ENCODE assay signal across 20 cellular contexts in genomic region chr13:108409735-108410134, GRCh38.
A peak's percentile ranks its signal among the peaks of the same experiment; 100 is the strongest.
DNase-seq lines count a peak whose midpoint lies in the region; ATAC-seq and TF ChIP-seq lines count a peak whose summit lies in the region.
"Had no signal": no experiment of that assay in that cellular context is flagged by ENCODE, and none has a peak within 500 bp of the region (broad histone marks: within the 10 kb centered on the region; RNA-seq: fewer than 3 reads in every experiment).

No MANE protein-coding gene starts in this region.

- peaks cover 2% of the 10 kb centered on the region for H3K36me3 Mint-ChIP-seq in activated CD4-positive, alpha-beta T cell treated with anti-CD3 and anti-CD28 coated beads, Interleukin-2, amount 10 ng/mL, durations not matched to agents 7 days and 5 days (ENCODE audit: low read depth)
- H3K36me3 Mint-ChIP-seq in CD8-positive, alpha-beta T cell, result no peaks in the 10 kb centered on the region
- peaks cover 1% of the 10 kb centered on the region for H3K36me3 Mint-ChIP-seq in T-helper 2 cell treated with Interferon-gamma antibody and Interleukin-4, amounts not matched to agents 5 μg/mL and 100 μg/mL, for 36 hours (ENCODE audit: low read depth)
- H3K36me3 Mint-ChIP-seq in naive thymus-derived CD4-positive, alpha-beta T cell, result peaks cover 0 to 10% (median 4%) of the 10 kb centered on the region in 5 donors

- no peak overlapping the region for H2AFZ ChIP-seq in SK-N-SH (ENCODE audit: low read depth)

- peak overlapping the region; percentile 78 for H3K27ac Mint-ChIP-seq in activated CD4-positive, alpha-beta T cell treated with anti-CD3 and anti-CD28 coated beads, Interleukin-2, amount 10 ng/mL, durations not matched to agents 7 days and 5 days
- peak overlapping the region; percentile 67 for H3K27ac Mint-ChIP-seq in CD8-positive, alpha-beta T cell
- H3K27ac Mint-ChIP-seq in T-helper 2 cell treated with Interferon-gamma antibody and Interleukin-4, amounts not matched to agents 5 μg/mL and 100 μg/mL, for 36 hours, result peak overlapping the region; percentile 5
- peak overlapping the region in 8 of 9 donors; percentile 79 to 95 (median 88) for H3K27ac Mint-ChIP-seq in naive thymus-derived CD4-positive, alpha-beta T cell

- H3K79me2 ChIP-seq in SK-N-SH (ENCODE audit: insufficient read depth), result no peaks in the 10 kb centered on the region

- H3K27me3 ChIP-seq in CD8-positive, alpha-beta T cell (ENCODE audit: insufficient read depth, low read length), result no peaks in the 10 kb centered on the region
- H3K27me3 ChIP-seq in naive thymus-derived CD4-positive, alpha-beta T cell (ENCODE audit: control insufficient read depth in 2 of 2, insufficient read depth in 2 of 2, low read length in 2 of 2), result no peaks in the 10 kb centered on the region
- no peaks in the 10 kb centered on the region for H3K27me3 ChIP-seq in SK-N-SH (ENCODE audit: insufficient read depth)
- H3K27me3 ChIP-seq: BLaER1 treated with 17β-estradiol and CSF1 and Interleukin-3, amounts not matched to agents 10 nM and 100 nM had no signal

- TF ChIP-seq CTCF in CD8-positive, alpha-beta T cell (IDR thresholded peaks at IDR 0.05), result no peak
- no peak for TF ChIP-seq CTCF in SK-N-SH (IDR thresholded peaks at IDR 0.05)

- no peak for TF ChIP-seq RAD21 in SK-N-SH (IDR thresholded peaks at IDR 0.05; ENCODE audit: low read length)

- ATAC-seq in CD8-positive, alpha-beta T cell, result no peak
- ATAC-seq in naive thymus-derived CD4-positive, alpha-beta T cell, result peak; percentile 38
- ATAC-seq in HG02798 (IDR thresholded peaks at IDR 0.05; ENCODE audit: poor library complexity, unreplicated experiment), result no peak
- ATAC-seq: Right ventricle myocardium inferior had no signal

- H3K9me2 ChIP-seq in SK-N-SH, result no peaks in the 10 kb centered on the region

- H3K9me3 Mint-ChIP-seq in activated CD4-positive, alpha-beta T cell treated with anti-CD3 and anti-CD28 coated beads, Interleukin-2, amount 10 ng/mL, durations not matched to agents 7 days and 5 days, result peaks cover 6% of the 10 kb centered on the region
- H3K9me3 Mint-ChIP-seq in CD8-positive, alpha-beta T cell, result peaks cover 7% of the 10 kb centered on the region
- peaks cover 11% of the 10 kb centered on the region for H3K9me3 Mint-ChIP-seq in T-helper 2 cell treated with Interferon-gamma antibody and Interleukin-4, amounts not matched to agents 5 μg/mL and 100 μg/mL, for 36 hours
- peaks cover 0 to 15% (median 5%) of the 10 kb centered on the region in 11 donors for H3K9me3 Mint-ChIP-seq in naive thymus-derived CD4-positive, alpha-beta T cell

- peaks cover 49% of the 10 kb centered on the region for H3K4me1 Mint-ChIP-seq in activated CD4-positive, alpha-beta T cell treated with anti-CD3 and anti-CD28 coated beads, Interleukin-2, amount 10 ng/mL, durations not matched to agents 7 days and 5 days
- H3K4me1 Mint-ChIP-seq in CD8-positive, alpha-beta T cell (ENCODE audit: low read depth), result peaks cover 49% of the 10 kb centered on the region
- peaks cover 37% of the 10 kb centered on the region for H3K4me1 Mint-ChIP-seq in T-helper 2 cell treated with Interferon-gamma antibody and Interleukin-4, amounts not matched to agents 5 μg/mL and 100 μg/mL, for 36 hours (ENCODE audit: low read depth)
- H3K4me1 Mint-ChIP-seq in naive thymus-derived CD4-positive, alpha-beta T cell, result peaks cover 20 to 82% (median 74%) of the 10 kb centered on the region in 7 donors

- no peak for TF ChIP-seq EP300 in SK-N-SH (IDR thresholded peaks at IDR 0.05; ENCODE audit: borderline replicate concordance in 1 of 2, low read depth in 1 of 2, low read length in 1 of 2)

- H3K9ac ChIP-seq in SK-N-SH, result no peak overlapping the region
- H3K9ac ChIP-seq: BLaER1 treated with 17β-estradiol and CSF1 and Interleukin-3, amounts not matched to agents 10 nM and 100 nM had no signal

- POLR2A ChIA-PET in activated CD4-positive, alpha-beta T cell treated with anti-CD3 and anti-CD28 coated beads, Interleukin-2, amount 10 ng/mL, durations not matched to agents 7 days and 5 days (lab: Charles Lee), result no interaction called here
- POLR2A ChIA-PET in CD8-positive, alpha-beta T cell (lab: Charles Lee), result no interaction called here
- POLR2A ChIA-PET in naive thymus-derived CD4-positive, alpha-beta T cell (lab: Charles Lee), result interaction anchor here (0.7 to 1.1 kb wide), 3 partner anchors 13 to 193 kb away, joined by 3 read pairs; no protein-coding TSS in a partner anchor
- POLR2A ChIA-PET in SK-N-SH (lab: Yijun Ruan, JAX), result no interaction called here

- no peaks in the 10 kb centered on the region for H3F3A ChIP-seq in SK-N-SH (replicated peaks; ENCODE audit: insufficient read depth)

- CTCF ChIA-PET in activated CD4-positive, alpha-beta T cell treated with anti-CD3 and anti-CD28 coated beads, Interleukin-2, amount 10 ng/mL, durations not matched to agents 7 days and 5 days (lab: Charles Lee), result no interaction called here
- CTCF ChIA-PET in CD8-positive, alpha-beta T cell (lab: Charles Lee), result no interaction called here
- CTCF ChIA-PET in naive thymus-derived CD4-positive, alpha-beta T cell (lab: Charles Lee), result interaction anchor here (0.7 kb wide), 1 partner anchor 118 kb away, joined by 3 read pairs; no protein-coding TSS in a partner anchor
- CTCF ChIA-PET in SK-N-SH (lab: Yijun Ruan, JAX), result no interaction called here

- DNase-seq in activated CD4-positive, alpha-beta T cell treated with anti-CD3 and anti-CD28 coated beads, Interleukin-2, amount 10 ng/mL, durations not matched to agents 7 days and 5 days, result no peak
- no peak for DNase-seq in activated CD4-positive, alpha-beta T cell treated with anti-CD3 and anti-CD28 coated beads for 4 hours
- DNase-seq in CD8-positive, alpha-beta T cell, result no peak
- no peak for DNase-seq in T-helper 2 cell treated with Interferon-gamma antibody and Interleukin-4, amounts not matched to agents 5 μg/mL and 100 μg/mL, for 36 hours (ENCODE audit: low spot score)
- peak in 6 of 9 donors; percentile 16 to 58 (median 27) for DNase-seq in naive thymus-derived CD4-positive, alpha-beta T cell
- no peak for DNase-seq in germinal center (ENCODE audit: low spot score)
- DNase-seq in SK-N-SH, result no peak
- DNase-seq: 8988T, EL, GF-D8, H7, Kasumi-1, NCI-H1694, NCI-H2081, NCI-H2171 treated with DMSO at 0.1 percent for 48 hours, NCI-H526 treated with DMSO at 0.1 percent for 48 hours had no signal

- H3K9me3 ChIP-seq in CD8-positive, alpha-beta T cell (ENCODE audit: low read length), result no peaks in the 10 kb centered on the region
- no peaks in the 10 kb centered on the region for H3K9me3 ChIP-seq in naive thymus-derived CD4-positive, alpha-beta T cell (ENCODE audit: control insufficient read depth in 2 of 3, low read length in 3 of 3)
- no peaks in the 10 kb centered on the region for H3K9me3 ChIP-seq in SK-N-SH
- H3K9me3 ChIP-seq: SJSA1 had no signal

- H4K20me1 ChIP-seq in SK-N-SH (ENCODE audit: insufficient read depth), result no peaks in the 10 kb centered on the region
- H4K20me1 ChIP-seq: BLaER1 treated with 17β-estradiol and CSF1 and Interleukin-3, amounts not matched to agents 10 nM and 100 nM had no signal

- peak overlapping the region; percentile 30 for H3K4me3 Mint-ChIP-seq in activated CD4-positive, alpha-beta T cell treated with anti-CD3 and anti-CD28 coated beads, Interleukin-2, amount 10 ng/mL, durations not matched to agents 7 days and 5 days
- H3K4me3 Mint-ChIP-seq in CD8-positive, alpha-beta T cell, result no peak overlapping the region
- peak overlapping the region; percentile 33 for H3K4me3 Mint-ChIP-seq in T-helper 2 cell treated with Interferon-gamma antibody and Interleukin-4, amounts not matched to agents 5 μg/mL and 100 μg/mL, for 36 hours
- peak overlapping the region; percentile 11 to 87 (median 65) for H3K4me3 Mint-ChIP-seq in naive thymus-derived CD4-positive, alpha-beta T cell

- H3K27me3 Mint-ChIP-seq in activated CD4-positive, alpha-beta T cell treated with anti-CD3 and anti-CD28 coated beads, Interleukin-2, amount 10 ng/mL, durations not matched to agents 7 days and 5 days, result no peaks in the 10 kb centered on the region
- no peaks in the 10 kb centered on the region for H3K27me3 Mint-ChIP-seq in CD8-positive, alpha-beta T cell (ENCODE audit: low read depth)
- H3K27me3 Mint-ChIP-seq in T-helper 2 cell treated with Interferon-gamma antibody and Interleukin-4, amounts not matched to agents 5 μg/mL and 100 μg/mL, for 36 hours (ENCODE audit: low read depth), result no peaks in the 10 kb centered on the region
- H3K27me3 Mint-ChIP-seq in naive thymus-derived CD4-positive, alpha-beta T cell, result no peaks in the 10 kb centered on the region

- H3K4me2 ChIP-seq in SK-N-SH, result no peak overlapping the region
- H3K4me2 ChIP-seq: BLaER1 treated with 17β-estradiol and CSF1 and Interleukin-3, amounts not matched to agents 10 nM and 100 nM had no signal

- peaks cover 40% of the 10 kb centered on the region for H3K4me1 ChIP-seq in CD8-positive, alpha-beta T cell (ENCODE audit: insufficient read depth, low read length)
- peaks cover 36 to 38% of the 10 kb centered on the region in 2 donors for H3K4me1 ChIP-seq in naive thymus-derived CD4-positive, alpha-beta T cell (ENCODE audit: control insufficient read depth in 2 of 2, insufficient read depth in 2 of 2, low read length in 2 of 2)
- H3K4me1 ChIP-seq in SK-N-SH (ENCODE audit: control insufficient read depth in 1 of 2, insufficient read depth in 2 of 2, low read depth in 1 of 2, low read length in 1 of 2), result no peaks in the 10 kb centered on the region
- H3K4me1 ChIP-seq: SJSA1 had no signal

- intact Hi-C loops in CD8-positive, alpha-beta T cell (cut with DNase I, micrococcal nuclease), result no loop called here
- intact Hi-C loops in naive thymus-derived CD4-positive, alpha-beta T cell (cut with micrococcal nuclease), result loop anchor here (1.0 to 5.0 kb wide), 5 partner anchors 15 to 192 kb away; partner anchors contain the start of genes ABHD13 (in 1 of the 2) and LIG4 (in 1 of the 2)

- no peak overlapping the region for H3K27ac ChIP-seq in CD8-positive, alpha-beta T cell (ENCODE audit: low read depth, low read length)
- H3K27ac ChIP-seq in naive thymus-derived CD4-positive, alpha-beta T cell (ENCODE audit: low read depth, low read length), result peak overlapping the region; percentile 42
- no peak overlapping the region for H3K27ac ChIP-seq in SK-N-SH (ENCODE audit: low read depth in 2 of 2, low read length in 1 of 2)
- H3K27ac ChIP-seq: BLaER1 treated with 17β-estradiol and CSF1 and Interleukin-3, amounts not matched to agents 10 nM and 100 nM; SJSA1 had no signal

- no peak overlapping the region for H3K4me3 ChIP-seq in CD8-positive, alpha-beta T cell (ENCODE audit: low read depth, low read length)
- no peak overlapping the region for H3K4me3 ChIP-seq in naive thymus-derived CD4-positive, alpha-beta T cell (ENCODE audit: low read length)
- H3K4me3 ChIP-seq in SK-N-SH (ENCODE audit: low read depth in 2 of 2, low read length in 1 of 2), result no peak overlapping the region
- H3K4me3 ChIP-seq: BLaER1 treated with 17β-estradiol and CSF1 and Interleukin-3, amounts not matched to agents 10 nM and 100 nM; SJSA1 had no signal

- no peaks in the 10 kb centered on the region for H3K36me3 ChIP-seq in CD8-positive, alpha-beta T cell (ENCODE audit: insufficient read depth, low read length)
- no peaks in the 10 kb centered on the region for H3K36me3 ChIP-seq in naive thymus-derived CD4-positive, alpha-beta T cell (ENCODE audit: control insufficient read depth in 2 of 3, insufficient read depth in 3 of 3, low read length in 3 of 3)
- no peaks in the 10 kb centered on the region for H3K36me3 ChIP-seq in SK-N-SH (replicated peaks in 1 of 2; ENCODE audit: control insufficient read depth in 1 of 2, insufficient read depth in 2 of 2, low read length in 1 of 2)
- H3K36me3 ChIP-seq: BLaER1 treated with 17β-estradiol and CSF1 and Interleukin-3, amounts not matched to agents 10 nM and 100 nM; SJSA1 had no signal

Comparison
In these comparisons a context has a peak if more than half of its experiments do, and no peak if none do; other contexts are left out.
1. DNase-seq: peak in naive thymus-derived CD4-positive, alpha-beta T cell (6 of 9); none in activated CD4-positive, alpha-beta T cell treated with anti-CD3 and anti-CD28 coated beads, Interleukin-2, amount 10 ng/mL, durations not matched to agents 7 days and 5 days (single experiment), activated CD4-positive, alpha-beta T cell treated with anti-CD3 and anti-CD28 coated beads for 4 hours (0 of 2), CD8-positive, alpha-beta T cell (0 of 7), T-helper 2 cell treated with Interferon-gamma antibody and Interleukin-4, amounts not matched to agents 5 μg/mL and 100 μg/mL, for 36 hours (single experiment), germinal center (single experiment) and SK-N-SH (single experiment).
2. H3K27ac Mint-ChIP-seq: peak in every context shown above with its lines; median percentile 88 in naive thymus-derived CD4-positive, alpha-beta T cell; 78 in activated CD4-positive, alpha-beta T cell treated with anti-CD3 and anti-CD28 coated beads, Interleukin-2, amount 10 ng/mL, durations not matched to agents 7 days and 5 days; 67 in CD8-positive, alpha-beta T cell; 5 in T-helper 2 cell treated with Interferon-gamma antibody and Interleukin-4, amounts not matched to agents 5 μg/mL and 100 μg/mL, for 36 hours.
3. intact Hi-C loops: an anchor here in naive thymus-derived CD4-positive, alpha-beta T cell (1.0 to 5.0 kb wide); none called in CD8-positive, alpha-beta T cell.